ENCODE assay signal across 8 cellular contexts in the genomic region with DNA sequence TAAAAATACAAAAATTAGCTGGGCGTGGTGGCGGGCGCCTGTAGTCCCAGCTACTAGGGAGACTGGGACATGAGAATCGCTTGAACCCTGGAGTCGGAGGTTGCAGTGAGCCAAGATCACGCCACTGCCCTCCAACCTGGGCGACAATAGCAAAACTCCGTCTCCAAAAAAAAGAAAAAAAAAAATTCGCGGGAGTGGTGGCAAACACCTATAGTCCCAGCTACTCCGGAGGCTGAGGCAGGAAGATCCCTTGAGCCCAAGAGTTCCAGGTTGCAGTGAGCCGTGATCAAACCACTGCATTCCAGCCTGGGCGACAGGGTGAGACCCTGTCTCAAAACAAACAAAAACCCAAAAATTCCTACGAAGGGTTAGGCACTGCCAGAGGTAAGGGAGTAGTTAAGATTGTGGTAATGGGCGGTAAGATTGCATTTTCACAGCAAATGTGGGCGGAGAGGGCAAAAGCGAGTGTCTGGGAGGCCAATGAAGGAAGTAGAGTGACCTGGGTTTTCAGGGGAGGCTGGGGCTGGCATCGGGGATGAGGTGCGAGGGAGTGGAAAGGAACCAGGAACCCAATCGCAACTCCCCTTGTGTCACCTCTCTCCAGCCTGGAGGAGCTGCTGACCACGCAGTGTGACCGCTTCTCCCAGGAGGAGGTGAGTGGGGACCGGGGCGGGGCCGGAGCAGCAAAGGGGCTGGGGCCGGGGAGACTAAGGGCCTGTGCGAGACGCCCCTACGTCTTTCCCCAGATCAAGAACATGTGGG.
DNase-seq lines count a peak whose midpoint lies in the region; TF ChIP-seq lines count a peak whose summit lies in the region.

No MANE protein-coding gene starts in this region.

- peaks cover 34% of the 10 kb centered on the region for H3K36me3 ChIP-seq in DOHH2 (ENCODE audit: control insufficient read depth, low read length)
- H3K36me3 ChIP-seq in duodenal mucosa (ENCODE audit: control insufficient read depth in 1 of 2, insufficient read depth in 2 of 2, low read length in 2 of 2): no peaks in the 10 kb centered on the region
- no peaks in the 10 kb centered on the region for H3K36me3 ChIP-seq in neuron (ENCODE audit: insufficient read depth, low read length)

- no peak for TF ChIP-seq CTCF in DOHH2 (IDR thresholded peaks at IDR 0.05; ENCODE audit: low read depth, low read length, poor library complexity, severe bottlenecking)

- no peaks in the 10 kb centered on the region for H4K20me1 ChIP-seq in DOHH2 (ENCODE audit: control insufficient read depth, insufficient read depth, low read depth, low read length)

- H3K27me3 ChIP-seq in DOHH2 (ENCODE audit: control insufficient read depth, low read length) (no peaks in the 10 kb centered on the region), duodenal mucosa (ENCODE audit: control insufficient read depth in 1 of 2, insufficient read depth in 2 of 2, low read length in 2 of 2) (no peaks in the 10 kb centered on the region), neuron (ENCODE audit: insufficient read depth, low read length) (no peaks in the 10 kb centered on the region)

- peak overlapping the region; percentile 88 to 92 for H3K9ac ChIP-seq in duodenal mucosa (ENCODE audit: low read depth in 1 of 2, low read length in 2 of 2)

- H3K9me2 ChIP-seq in DOHH2 (replicated peaks; ENCODE audit: control insufficient read depth, low read length): no peaks in the 10 kb centered on the region

- H3K4me2 ChIP-seq in DOHH2 (ENCODE audit: low read length): peak overlapping the region; percentile 97

- DNase-seq in NOMO-1 (lab: John Stamatoyannopoulos, UW; ENCODE audit: unreplicated experiment in 2 of 2): peak; percentile 70 to 78
- no peak for DNase-seq in stimulated activated CD4-positive, alpha-beta T cell treated with anti-CD3 and anti-CD28 coated beads, Interleukin-4, amount 100 ng/mL, for 24 hours
- no peak for DNase-seq in NK-92 (lab: John Stamatoyannopoulos, UW; ENCODE audit: unreplicated experiment)
- no peak for DNase-seq in NCI-H1092 (lab: John Stamatoyannopoulos, UW)
- no peak for DNase-seq in germinal center (ENCODE audit: low spot score)

- H3K4me1 ChIP-seq in DOHH2 (ENCODE audit: control insufficient read depth, low read length) (peaks cover 58% of the 10 kb centered on the region), duodenal mucosa (ENCODE audit: control insufficient read depth in 1 of 2, insufficient read depth in 2 of 2, low read length in 2 of 2) (peaks cover 26 to 29% of the 10 kb centered on the region in 2 donors), neuron (ENCODE audit: insufficient read depth, low read length) (peaks cover 15% of the 10 kb centered on the region)

- H2AFZ ChIP-seq in neuron (ENCODE audit: low read depth, low read length): peak overlapping the region; percentile 48

- peaks cover 20% of the 10 kb centered on the region for H3F3A ChIP-seq in DOHH2 (ENCODE audit: control insufficient read depth, insufficient read depth)

- peak overlapping the region; percentile 99 for H3K4me3 ChIP-seq in DOHH2 (ENCODE audit: low read length)
- peak overlapping the region; percentile 68 to 89 for H3K4me3 ChIP-seq in duodenal mucosa (ENCODE audit: low read depth in 1 of 2, low read length in 2 of 2)
- H3K4me3 ChIP-seq in neuron (ENCODE audit: low read length): peak overlapping the region; percentile 54

- H3K27ac ChIP-seq in DOHH2 (ENCODE audit: low read depth, low read length): peak overlapping the region; percentile 97
- H3K27ac ChIP-seq in duodenal mucosa (ENCODE audit: low read depth, low read length): peak overlapping the region; percentile 100

- H3K9me3 ChIP-seq in DOHH2 (ENCODE audit: control insufficient read depth, insufficient read depth, low read length): no peaks in the 10 kb centered on the region
- H3K9me3 ChIP-seq in duodenal mucosa (ENCODE audit: control insufficient read depth in 1 of 2, low read length in 2 of 2): no peaks in the 10 kb centered on the region
- H3K9me3 ChIP-seq in neuron (ENCODE audit: low read length): no peaks in the 10 kb centered on the region

- peaks cover 40% of the 10 kb centered on the region for H3K79me2 ChIP-seq in DOHH2 (ENCODE audit: control insufficient read depth, low read length)

Comparison
In these comparisons a context has a peak if more than half of its experiments do, and no peak if none do; other contexts are left out.
1. DNase-seq: peak in NOMO-1 (2 of 2); none in stimulated activated CD4-positive, alpha-beta T cell treated with anti-CD3 and anti-CD28 coated beads, Interleukin-4, amount 100 ng/mL, for 24 hours (single experiment), NK-92 (single experiment), NCI-H1092 (single experiment) and germinal center (single experiment).
2. Peak in every context shown above with its lines, with median percentiles within 50 percentile points of each other: H3K4me3 ChIP-seq.